In the genomic region with DNA sequence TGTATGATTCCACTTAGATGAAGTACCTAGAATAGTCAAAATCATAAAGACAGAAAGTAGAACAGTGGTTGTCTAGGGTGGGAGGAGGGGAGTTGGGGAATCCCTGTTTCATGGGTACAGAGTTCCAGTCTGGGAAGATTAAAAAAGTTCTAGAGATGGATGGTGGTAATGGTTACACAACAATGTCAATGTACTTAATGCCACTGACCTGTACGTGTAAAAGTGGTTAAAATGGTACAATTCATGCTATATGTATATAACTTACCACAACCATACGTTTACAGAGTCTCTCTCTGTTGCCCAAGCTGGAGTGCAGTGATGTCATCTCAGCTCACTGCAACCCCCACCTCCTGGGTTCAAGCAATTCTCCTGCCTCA, we compare ENCODE assay signal across 1 cellular context.
TF ChIP-seq lines count a peak whose summit lies in the region.

No MANE protein-coding gene starts in this region.

TF ChIP-seq in HepG2, 621 proteins besides CTCF, POLR2A, EP300 and RAD21 (continued from another document):
- TF ChIP-seq, protein P1, sequence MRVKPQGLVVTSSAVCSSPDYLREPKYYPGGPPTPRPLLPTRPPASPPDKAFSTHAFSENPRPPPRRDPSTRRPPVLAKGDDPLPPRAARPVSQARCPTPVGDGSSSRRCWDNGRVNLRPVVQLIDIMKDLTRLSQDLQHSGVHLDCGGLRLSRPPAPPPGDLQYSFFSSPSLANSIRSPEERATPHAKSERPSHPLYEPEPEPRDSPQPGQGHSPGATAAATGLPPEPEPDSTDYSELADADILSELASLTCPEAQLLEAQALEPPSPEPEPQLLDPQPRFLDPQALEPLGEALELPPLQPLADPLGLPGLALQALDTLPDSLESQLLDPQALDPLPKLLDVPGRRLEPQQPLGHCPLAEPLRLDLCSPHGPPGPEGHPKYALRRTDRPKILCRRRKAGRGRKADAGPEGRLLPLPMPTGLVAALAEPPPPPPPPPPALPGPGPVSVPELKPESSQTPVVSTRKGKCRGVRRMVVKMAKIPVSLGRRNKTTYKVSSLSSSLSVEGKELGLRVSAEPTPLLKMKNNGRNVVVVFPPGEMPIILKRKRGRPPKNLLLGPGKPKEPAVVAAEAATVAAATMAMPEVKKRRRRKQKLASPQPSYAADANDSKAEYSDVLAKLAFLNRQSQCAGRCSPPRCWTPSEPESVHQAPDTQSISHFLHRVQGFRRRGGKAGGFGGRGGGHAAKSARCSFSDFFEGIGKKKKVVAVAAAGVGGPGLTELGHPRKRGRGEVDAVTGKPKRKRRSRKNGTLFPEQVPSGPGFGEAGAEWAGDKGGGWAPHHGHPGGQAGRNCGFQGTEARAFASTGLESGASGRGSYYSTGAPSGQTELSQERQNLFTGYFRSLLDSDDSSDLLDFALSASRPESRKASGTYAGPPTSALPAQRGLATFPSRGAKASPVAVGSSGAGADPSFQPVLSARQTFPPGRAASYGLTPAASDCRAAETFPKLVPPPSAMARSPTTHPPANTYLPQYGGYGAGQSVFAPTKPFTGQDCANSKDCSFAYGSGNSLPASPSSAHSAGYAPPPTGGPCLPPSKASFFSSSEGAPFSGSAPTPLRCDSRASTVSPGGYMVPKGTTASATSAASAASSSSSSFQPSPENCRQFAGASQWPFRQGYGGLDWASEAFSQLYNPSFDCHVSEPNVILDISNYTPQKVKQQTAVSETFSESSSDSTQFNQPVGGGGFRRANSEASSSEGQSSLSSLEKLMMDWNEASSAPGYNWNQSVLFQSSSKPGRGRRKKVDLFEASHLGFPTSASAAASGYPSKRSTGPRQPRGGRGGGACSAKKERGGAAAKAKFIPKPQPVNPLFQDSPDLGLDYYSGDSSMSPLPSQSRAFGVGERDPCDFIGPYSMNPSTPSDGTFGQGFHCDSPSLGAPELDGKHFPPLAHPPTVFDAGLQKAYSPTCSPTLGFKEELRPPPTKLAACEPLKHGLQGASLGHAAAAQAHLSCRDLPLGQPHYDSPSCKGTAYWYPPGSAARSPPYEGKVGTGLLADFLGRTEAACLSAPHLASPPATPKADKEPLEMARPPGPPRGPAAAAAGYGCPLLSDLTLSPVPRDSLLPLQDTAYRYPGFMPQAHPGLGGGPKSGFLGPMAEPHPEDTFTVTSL (CRISPR knock-in tag; IDR thresholded peaks at IDR 0.05; ENCODE audit: borderline replicate concordance), result no peak
- no peak for TF ChIP-seq ZMYM3 (CRISPR knock-in tag; IDR thresholded peaks at IDR 0.05)
- no peak for TF ChIP-seq FOXC1 (CRISPR knock-in tag; IDR thresholded peaks at IDR 0.05; ENCODE audit: borderline replicate concordance)
- TF ChIP-seq CREM (IDR thresholded peaks at IDR 0.05), result no peak
- no peak for TF ChIP-seq CREM (CRISPR knock-in tag; IDR thresholded peaks at IDR 0.05)
- no peak for TF ChIP-seq KDM3A (CRISPR knock-in tag; IDR thresholded peaks at IDR 0.05; ENCODE audit: low read depth)
- TF ChIP-seq, protein P2, sequence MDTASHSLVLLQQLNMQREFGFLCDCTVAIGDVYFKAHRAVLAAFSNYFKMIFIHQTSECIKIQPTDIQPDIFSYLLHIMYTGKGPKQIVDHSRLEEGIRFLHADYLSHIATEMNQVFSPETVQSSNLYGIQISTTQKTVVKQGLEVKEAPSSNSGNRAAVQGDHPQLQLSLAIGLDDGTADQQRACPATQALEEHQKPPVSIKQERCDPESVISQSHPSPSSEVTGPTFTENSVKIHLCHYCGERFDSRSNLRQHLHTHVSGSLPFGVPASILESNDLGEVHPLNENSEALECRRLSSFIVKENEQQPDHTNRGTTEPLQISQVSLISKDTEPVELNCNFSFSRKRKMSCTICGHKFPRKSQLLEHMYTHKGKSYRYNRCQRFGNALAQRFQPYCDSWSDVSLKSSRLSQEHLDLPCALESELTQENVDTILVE (CRISPR knock-in tag; IDR thresholded peaks at IDR 0.05), result no peak
- no peak for TF ChIP-seq ZNF567 (CRISPR knock-in tag; IDR thresholded peaks at IDR 0.05; ENCODE audit: borderline replicate concordance)
- no peak for TF ChIP-seq ZKSCAN5 (CRISPR knock-in tag; IDR thresholded peaks at IDR 0.05)
- TF ChIP-seq, protein P3, sequence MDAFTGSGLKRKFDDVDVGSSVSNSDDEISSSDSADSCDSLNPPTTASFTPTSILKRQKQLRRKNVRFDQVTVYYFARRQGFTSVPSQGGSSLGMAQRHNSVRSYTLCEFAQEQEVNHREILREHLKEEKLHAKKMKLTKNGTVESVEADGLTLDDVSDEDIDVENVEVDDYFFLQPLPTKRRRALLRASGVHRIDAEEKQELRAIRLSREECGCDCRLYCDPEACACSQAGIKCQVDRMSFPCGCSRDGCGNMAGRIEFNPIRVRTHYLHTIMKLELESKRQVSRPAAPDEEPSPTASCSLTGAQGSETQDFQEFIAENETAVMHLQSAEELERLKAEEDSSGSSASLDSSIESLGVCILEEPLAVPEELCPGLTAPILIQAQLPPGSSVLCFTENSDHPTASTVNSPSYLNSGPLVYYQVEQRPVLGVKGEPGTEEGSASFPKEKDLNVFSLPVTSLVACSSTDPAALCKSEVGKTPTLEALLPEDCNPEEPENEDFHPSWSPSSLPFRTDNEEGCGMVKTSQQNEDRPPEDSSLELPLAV (CRISPR knock-in tag; conservative IDR thresholded peaks at IDR 0.05; ENCODE audit: low read depth), result no peak
- no peak for TF ChIP-seq HOXA7 (CRISPR knock-in tag; IDR thresholded peaks at IDR 0.05)
- TF ChIP-seq BRD4 (CRISPR knock-in tag; IDR thresholded peaks at IDR 0.05), result no peak
- no peak for TF ChIP-seq ZFP37 (CRISPR knock-in tag; IDR thresholded peaks at IDR 0.05; ENCODE audit: borderline replicate concordance)
- no peak for TF ChIP-seq CHD4 (IDR thresholded peaks at IDR 0.05; ENCODE audit: borderline replicate concordance, low read length)
- TF ChIP-seq MED13 (CRISPR knock-in tag; IDR thresholded peaks at IDR 0.05), result no peak
- no peak for TF ChIP-seq EHMT2 (IDR thresholded peaks at IDR 0.05; ENCODE audit: borderline replicate concordance, low read depth, low read length)
- TF ChIP-seq SALL2 (CRISPR knock-in tag; IDR thresholded peaks at IDR 0.05), result no peak
